8 cellular contexts compared by ENCODE assay signal in genomic region chrX:80807606-80808159, GRCh38. TPM values are rescaled to one million over a fixed set of nuclear protein-coding genes. Genes with fewer than 3 reads are reported as not detected.
DNase-seq lines count a peak whose midpoint lies in the region; ATAC-seq and TF ChIP-seq lines count a peak whose summit lies in the region.

No MANE protein-coding gene starts in this region.

- DNase-seq in EH (ENCODE audit: low read depth) (peak; percentile 0), NCI-H1092 (lab: John Stamatoyannopoulos, UW) (peak; percentile 74), choroid plexus epithelial cell (ENCODE audit: low read depth) (peak; percentile 3), naive B cell (no peak), NCI-H446 (lab: John Stamatoyannopoulos, UW) (no peak), cerebellar nuclear complex (lab: John Stamatoyannopoulos, UW) (no peak), NCI-H2107 (lab: John Stamatoyannopoulos, UW) (no peak)

- peaks cover 0 to 4% (median 0%) of the 10 kb centered on the region in 7 donors for H3K9me3 Mint-ChIP-seq in naive B cell

- no peaks in the 10 kb centered on the region for H3K27me3 Mint-ChIP-seq in naive B cell

- H3K27ac Mint-ChIP-seq in naive B cell: peak overlapping the region; percentile 81 to 98 (median 92)

- H3K4me3 ChIP-seq in choroid plexus epithelial cell (ENCODE audit: low read depth, low read length): peak overlapping the region; percentile 69

- H3K4me1 Mint-ChIP-seq in naive B cell: peaks cover 8 to 34% (median 11%) of the 10 kb centered on the region in 3 donors

- peak overlapping the region; percentile 81 to 97 (median 95) for H3K4me3 Mint-ChIP-seq in naive B cell

- no peaks in the 10 kb centered on the region for H3K36me3 Mint-ChIP-seq in naive B cell

- TF ChIP-seq CTCF in choroid plexus epithelial cell (conservative IDR thresholded peaks at IDR 0.05; ENCODE audit: low read depth, low read length): no peak

- no peak for ATAC-seq in naive B cell (ENCODE audit: low read depth in 2 of 2)
- ATAC-seq in HG03280 (IDR thresholded peaks at IDR 0.05; ENCODE audit: unreplicated experiment): no peak

RNA-seq across cellular contexts. Expression of gene BRWD3, which starts 2.0 kb away (rescaled TPM):
- 1 to 10 TPM in 5 of 6 donors, under 1 TPM in 1; 0.06 to 4.3 (median 3.4) TPM for polyA plus RNA-seq in naive B cell (ENCODE audit: low read depth in 6 of 6)

Comparison
In these comparisons a context has a peak if more than half of its experiments do, and no peak if none do; other contexts are left out.
1. DNase-seq: peak in EH (single experiment), NCI-H1092 (single experiment) and choroid plexus epithelial cell (single experiment); none in naive B cell (single experiment), NCI-H446 (0 of 2), cerebellar nuclear complex (0 of 2) and NCI-H2107 (single experiment).